14 cellular contexts compared by ENCODE assay signal in genomic region chr12:3042394-3042793, GRCh38. TPM values are rescaled to one million over a fixed set of nuclear protein-coding genes. Genes with fewer than 3 reads are reported as not detected.
DNase-seq lines count a peak whose midpoint lies in the region; ATAC-seq and TF ChIP-seq lines count a peak whose summit lies in the region.
"Had no signal": no experiment of that assay in that cellular context is flagged by ENCODE, and none has a peak within 500 bp of the region (broad histone marks: within the 10 kb centered on the region; RNA-seq: fewer than 3 reads in every experiment).

No MANE protein-coding gene starts in this region.

- peak; percentile 60 for ATAC-seq in Right ventricle myocardium superior (ENCODE audit: poor library complexity)

- H3K27ac ChIP-seq in spleen: peak overlapping the region in 1 of 8 donors; percentile 42
- H3K27ac ChIP-seq: A549, adrenal gland, transverse colon had no signal

- H3K9me3 ChIP-seq in spleen: no peaks in the 10 kb centered on the region
- H3K9me3 ChIP-seq: A549, adrenal gland, transverse colon had no signal

- intact Hi-C loops in Right ventricle myocardium superior (cut with DNase I) (no loop called here), spleen (cut with DNase I; ENCODE audit: low total_unique reads) (loop anchor here (5.0 kb wide), 1 partner anchor 155 kb away; no protein-coding TSS in a partner anchor)

- no peak for TF ChIP-seq CTCF in spleen (IDR thresholded peaks at IDR 0.05 in 8 of 11, conservative IDR thresholded peaks at IDR 0.05 in 3 of 11)

- H3K4me1 ChIP-seq in spleen: peaks cover 12 to 20% (median 16%) of the 10 kb centered on the region in 6 donors
- H3K4me1 ChIP-seq: A549, adrenal gland, transverse colon had no signal

- peak overlapping the region in 1 of 8 donors; percentile 36 for H3K4me3 ChIP-seq in spleen
- H3K4me3 ChIP-seq: A549, adrenal gland, transverse colon had no signal

- DNase-seq in NCI-H1436 (lab: John Stamatoyannopoulos, UW): peak; percentile 78
- DNase-seq in NCI-H1436 treated with DMSO at 0.1 percent for 48 hours (lab: John Stamatoyannopoulos, UW): no peak
- peak; percentile 57 for DNase-seq in NCI-H345 (lab: John Stamatoyannopoulos, UW)
- DNase-seq in Right ventricle myocardium superior: peak; percentile 80
- peak; percentile 89 for DNase-seq in spleen
- no peak for DNase-seq in activated CD4-positive, alpha-beta T cell treated with anti-CD3 and anti-CD28 coated beads, Interleukin-2, amount 50 U/mL, for 1 hour
- DNase-seq in NCI-H2227 treated with DMSO at 0.1 percent for 48 hours (lab: John Stamatoyannopoulos, UW): no peak
- DNase-seq in kidney tubule cell (ENCODE audit: low spot score): no peak
- DNase-seq: natural killer cell; NCI-H2029 treated with DMSO at 0.1 percent for 48 hours; stimulated activated CD4-positive, alpha-beta T cell treated with anti-CD3 and anti-CD28 coated beads, Interleukin-12 subunit alpha, Interleukin-12 subunit beta, amount 100 ng/mL, for 4 hours; transverse colon had no signal

- 17 to 27% (median 25%) methylated on average over 2 to 8 of the region's 8 CpGs for WGBS in spleen, 5 donors

- H3K36me3 ChIP-seq in spleen: peaks cover 0 to 37% (median 14%) of the 10 kb centered on the region in 6 donors
- H3K36me3 ChIP-seq: adrenal gland, transverse colon had no signal

- peaks cover 0 to 25% (median 0%) of the 10 kb centered on the region in 7 donors for H3K27me3 ChIP-seq in spleen (replicated peaks in 1 of 7)
- H3K27me3 ChIP-seq: adrenal gland, transverse colon had no signal

- TF ChIP-seq POLR2A in spleen (IDR thresholded peaks at IDR 0.05): no peak

RNA-seq across cellular contexts. Expression of gene TSPAN9, which starts 34.8 kb away (rescaled TPM):
- 156 TPM for total RNA-seq in Right ventricle myocardium superior
- total RNA-seq in spleen: 10 to 100 TPM; 22.7 to 51.1 (median 37.0) TPM
- 10 to 100 TPM in 1 of 3 donors, 1 to 10 TPM in 2; 3.6 to 13.5 (median 4.7) TPM for polyA plus RNA-seq in spleen

Comparison
In these comparisons a context has a peak if more than half of its experiments do, and no peak if none do; other contexts are left out.
1. DNase-seq: peak in NCI-H1436 (single experiment), NCI-H345 (single experiment), Right ventricle myocardium superior (single experiment) and spleen (single experiment); none in NCI-H1436 treated with DMSO at 0.1 percent for 48 hours (single experiment), activated CD4-positive, alpha-beta T cell treated with anti-CD3 and anti-CD28 coated beads, Interleukin-2, amount 50 U/mL, for 1 hour (single experiment), NCI-H2227 treated with DMSO at 0.1 percent for 48 hours (single experiment) and kidney tubule cell (single experiment).